In the genomic region with DNA sequence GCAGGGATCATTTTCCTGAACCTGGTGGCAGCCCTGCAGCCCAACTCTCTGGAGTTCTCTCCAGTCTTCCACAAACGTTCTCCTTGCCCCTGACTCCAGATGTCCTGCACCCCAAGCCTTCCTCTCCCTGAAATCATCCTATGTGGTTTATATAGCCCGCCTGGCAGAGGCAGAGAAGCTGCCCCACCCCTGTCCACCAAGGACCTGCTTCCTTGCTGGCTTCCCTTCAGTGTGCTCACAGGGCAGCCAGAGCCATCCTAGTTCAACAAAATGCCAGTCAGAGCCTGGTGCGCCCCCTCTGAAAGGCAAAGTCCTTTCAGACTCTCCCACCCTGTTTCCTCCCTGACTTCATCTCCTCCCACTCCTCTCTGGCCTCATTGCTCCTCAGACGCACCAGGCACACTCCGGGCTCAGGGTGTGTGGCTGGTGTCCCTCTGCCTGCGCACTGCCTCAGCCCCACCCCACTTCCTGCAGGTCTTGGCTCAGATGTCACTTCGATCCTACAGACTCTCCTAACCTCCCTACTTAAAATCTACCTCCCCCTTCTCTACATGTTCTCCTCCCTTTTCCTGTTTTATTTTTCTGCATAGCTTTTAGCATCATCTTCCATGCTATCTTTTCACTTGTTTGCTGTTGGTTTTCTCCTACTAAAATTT, we compare ENCODE assay signal across 13 cellular contexts. TPM values are rescaled to one million over a fixed set of nuclear protein-coding genes. Genes with fewer than 3 reads are reported as not detected.
A peak's percentile ranks its signal among the peaks of the same experiment; 100 is the strongest.
DNase-seq lines count a peak whose midpoint lies in the region; ATAC-seq and TF ChIP-seq lines count a peak whose summit lies in the region.
"Had no signal": no experiment of that assay in that cellular context is flagged by ENCODE, and none has a peak within 500 bp of the region (broad histone marks: within the 10 kb centered on the region; RNA-seq: fewer than 3 reads in every experiment).

No MANE protein-coding gene starts in this region.

- DNase-seq in NCI-H2107 treated with DMSO at 0.1 percent for 48 hours (lab: John Stamatoyannopoulos, UW; ENCODE audit: unreplicated experiment) (peak; percentile 25), NCI-H2107 (lab: John Stamatoyannopoulos, UW) (no peak), SW480 (ENCODE audit: low spot score) (peak; percentile 43), spleen (no peak), epidermal melanocyte (ENCODE audit: insufficient read length, low spot score) (no peak)
- DNase-seq: cerebellar nuclear complex, NCI-H1092, T-helper 9 cell had no signal

- peak; percentile 46 for ATAC-seq in esophagus mucosa
- no peak for ATAC-seq in HG03439 (IDR thresholded peaks at IDR 0.05; ENCODE audit: unreplicated experiment)
- ATAC-seq in GM21825 (IDR thresholded peaks at IDR 0.05; ENCODE audit: unreplicated experiment) = no peak
- ATAC-seq: A549 had no signal

- no peaks in the 10 kb centered on the region for H3K9me3 ChIP-seq in spleen
- H3K9me3 ChIP-seq: A549 had no signal

- no peaks in the 10 kb centered on the region for H3K36me3 ChIP-seq in spleen

- H3K27ac ChIP-seq in spleen = peak overlapping the region in 5 of 8 donors; percentile 26 to 58 (median 31)
- H3K27ac ChIP-seq: A549 had no signal

- whole genome bisulfite sequencing in spleen, 5 donors = 8 to 11% (median 9%) methylated on average over 7 of the region's 7 CpGs

- TF ChIP-seq POLR2A in spleen (IDR thresholded peaks at IDR 0.05) = no peak

- intact Hi-C loops in spleen (cut with DNase I; ENCODE audit: low total_unique reads) = no loop called here

- H3K27me3 ChIP-seq in spleen (replicated peaks in 1 of 7) = peaks cover 0 to 67% (median 13%) of the 10 kb centered on the region in 7 donors

- TF ChIP-seq CTCF in spleen (IDR thresholded peaks at IDR 0.05 in 8 of 11, conservative IDR thresholded peaks at IDR 0.05 in 3 of 11) = no peak

- peaks cover 3 to 63% (median 28%) of the 10 kb centered on the region in 6 donors for H3K4me1 ChIP-seq in spleen

- no peak overlapping the region for H3K4me3 ChIP-seq in spleen
- H3K4me3 ChIP-seq: A549 had no signal

RNA-seq across cellular contexts. Expression of a gene that starts 5.9 kb away (rescaled TPM):
- total RNA-seq in esophagus mucosa = not detected
- not detected for total RNA-seq in spleen
- polyA plus RNA-seq in spleen = not detected
- total RNA-seq: liver had no signal
- polyA plus RNA-seq: A549, liver had no signal

RNA-seq across cellular contexts. Expression of a gene that starts 14.6 kb away (rescaled TPM):
- 1.5 TPM for total RNA-seq in esophagus mucosa
- 10 to 100 TPM in 2 of 7 donors, 1 to 10 TPM in 5; 8.3 to 38.5 (median 9.4) TPM for total RNA-seq in spleen
- polyA plus RNA-seq in spleen = 1 to 10 TPM; 2.7 to 6.5 (median 6.1) TPM

RNA-seq across cellular contexts. Expression of a gene that starts 32.6 kb away (rescaled TPM):
- 1.8 TPM for total RNA-seq in esophagus mucosa
- 10 to 100 TPM in 3 of 7 donors, 1 to 10 TPM in 4; 4.8 to 11.2 (median 7.9) TPM for total RNA-seq in spleen
- 1 to 10 TPM; 2.5 to 8.4 (median 6.0) TPM for polyA plus RNA-seq in spleen

RNA-seq across cellular contexts. Expression of a gene that starts 37.2 kb away (rescaled TPM):
- total RNA-seq in esophagus mucosa = not detected
- not detected for total RNA-seq in spleen
- polyA plus RNA-seq in spleen = under 1 TPM in 1 of 3 donors, not detected in 2; 0.09 TPM

RNA-seq across cellular contexts. Expression of a gene that starts 51.2 kb away (rescaled TPM):
- total RNA-seq in esophagus mucosa (18.6 TPM), spleen (10 to 100 TPM; 21.3 to 27.3 (median 25.1) TPM)
- 10 to 100 TPM in 2 of 3 donors, 1 to 10 TPM in 1; 9.8 to 16.1 (median 13.0) TPM for polyA plus RNA-seq in spleen

Comparison
In these comparisons a context has a peak if more than half of its experiments do, and no peak if none do; other contexts are left out.
1. DNase-seq: peak in NCI-H2107 treated with DMSO at 0.1 percent for 48 hours (single experiment) and SW480 (single experiment); none in NCI-H2107 (single experiment), spleen (single experiment) and epidermal melanocyte (single experiment).